10 cellular contexts compared by ENCODE assay signal in genomic region chr14:96167224-96168148, GRCh38. TPM values are rescaled to one million over a fixed set of nuclear protein-coding genes. Genes with fewer than 3 reads are reported as not detected.
DNase-seq lines count a peak whose midpoint lies in the region; ATAC-seq and TF ChIP-seq lines count a peak whose summit lies in the region.
"Had no signal": no experiment of that assay in that cellular context is flagged by ENCODE, and none has a peak within 500 bp of the region (broad histone marks: within the 10 kb centered on the region; RNA-seq: fewer than 3 reads in every experiment).

No MANE protein-coding gene starts in this region.

- DNase-seq in NCI-H146 (lab: John Stamatoyannopoulos, UW) (peak; percentile 12), NCI-H146 treated with DMSO at 0.1 percent for 48 hours (lab: John Stamatoyannopoulos, UW; ENCODE audit: unreplicated experiment) (no peak), SW480 (ENCODE audit: low spot score) (peak; percentile 87), fibroblast of the aortic adventitia (ENCODE audit: low read depth) (peak; percentile 76), stromal cell of bone marrow (ENCODE audit: low read depth) (peak; percentile 72)
- no peak for DNase-seq in stimulated activated CD4-positive, alpha-beta T cell treated with anti-CD3 and anti-CD28 coated beads, Interleukin-15, amount 100 ng/mL, for 24 hours
- DNase-seq in activated effector memory CD4-positive, alpha-beta T cell treated with anti-CD3 and anti-CD28 coated beads, Interleukin-2, amount 50 U/mL, for 16 hours: no peak
- DNase-seq: 8988T, activated B cell treated with CpG ODN at 0.5 μM for 24 hours had no signal

- no peak for TF ChIP-seq CTCF in fibroblast of the aortic adventitia (IDR thresholded peaks at IDR 0.05; ENCODE audit: insufficient read depth, low read length)

- no peak overlapping the region for H3K4me3 ChIP-seq in fibroblast of the aortic adventitia (ENCODE audit: low read depth, low read length)

- no peak for ATAC-seq in GM19395 (IDR thresholded peaks at IDR 0.05; ENCODE audit: unreplicated experiment)

RNA-seq across cellular contexts. Expression of gene BDKRB2, which starts 37.2 kb away (rescaled TPM):
- 7.4 and 23.1 TPM in 2 replicates for total RNA-seq in fibroblast of the aortic adventitia (ENCODE audit: low replicate concordance)
- total RNA-seq: activated B cell treated with CpG ODN at 0.5 μM for 24 hours had no signal

Comparison
In these comparisons a context has a peak if more than half of its experiments do, and no peak if none do; other contexts are left out.
1. DNase-seq: peak in NCI-H146 (single experiment), SW480 (single experiment), fibroblast of the aortic adventitia (single experiment) and stromal cell of bone marrow (single experiment); none in NCI-H146 treated with DMSO at 0.1 percent for 48 hours (single experiment), stimulated activated CD4-positive, alpha-beta T cell treated with anti-CD3 and anti-CD28 coated beads, Interleukin-15, amount 100 ng/mL, for 24 hours (single experiment) and activated effector memory CD4-positive, alpha-beta T cell treated with anti-CD3 and anti-CD28 coated beads, Interleukin-2, amount 50 U/mL, for 16 hours (single experiment).